Comparison of ENCODE assay signal across 8 cellular contexts in the genomic region with DNA sequence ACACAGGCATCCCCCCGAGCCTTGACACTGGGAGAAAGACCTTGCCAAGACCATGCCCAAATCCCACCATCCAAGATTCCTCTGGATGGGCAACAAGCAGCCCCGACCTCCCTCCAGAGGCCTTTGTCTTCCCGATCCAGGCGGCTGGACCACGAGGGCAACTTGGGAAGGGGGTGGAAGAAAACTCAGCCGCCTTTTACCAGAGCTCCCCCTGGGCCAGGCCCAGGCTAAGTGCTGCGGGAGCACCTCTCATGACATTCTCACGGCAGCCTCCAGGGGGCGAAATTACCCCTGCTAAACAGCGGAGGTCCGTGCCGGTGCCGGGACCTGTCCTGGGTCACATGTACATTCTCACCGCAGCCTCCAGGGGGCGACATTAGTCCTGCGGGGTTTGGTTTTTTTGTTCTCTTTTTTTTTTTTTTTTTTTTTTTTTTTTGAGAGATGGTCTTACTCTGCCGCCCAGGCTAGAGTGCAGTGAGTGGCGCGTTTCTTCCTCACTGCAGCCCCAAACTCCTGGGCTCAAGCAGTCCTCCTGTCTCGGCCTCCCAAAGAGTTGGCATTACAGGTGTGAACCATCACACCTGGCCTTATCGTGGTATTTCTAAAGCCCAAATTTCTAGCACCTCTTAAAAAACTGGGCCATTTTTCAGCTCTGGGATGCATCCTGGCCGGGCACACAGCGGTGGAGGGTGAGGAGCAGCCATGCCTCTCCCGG. TPM values are rescaled to one million over a fixed set of nuclear protein-coding genes. Genes with fewer than 3 reads are reported as not detected.
DNase-seq lines count a peak whose midpoint lies in the region; ATAC-seq and TF ChIP-seq lines count a peak whose summit lies in the region.

No MANE protein-coding gene starts in this region.

- H3K4me1 Mint-ChIP-seq in central memory CD8-positive, alpha-beta T cell: no peaks in the 10 kb centered on the region

- no peak overlapping the region for H3K4me3 ChIP-seq in kidney epithelial cell (ENCODE audit: low read depth, low read length)

- TF ChIP-seq CTCF in AG09319 (IDR thresholded peaks at IDR 0.05; ENCODE audit: low read depth, low read length): peak; percentile 91
- peak; percentile 99 for TF ChIP-seq CTCF in kidney epithelial cell (IDR thresholded peaks at IDR 0.05; ENCODE audit: insufficient read depth, low read length, poor library complexity, severe bottlenecking)

- H3K27me3 ChIP-seq in kidney epithelial cell (ENCODE audit: control insufficient read depth, insufficient read depth, low read length): no peaks in the 10 kb centered on the region

- peak; percentile 84 for DNase-seq in AG09319 (ENCODE audit: extremely low read depth, low read depth)
- DNase-seq in NCI-H446 (lab: John Stamatoyannopoulos, UW): peak; percentile 91 to 94
- DNase-seq in central memory CD8-positive, alpha-beta T cell (ENCODE audit: low spot score in 2 of 2): peak; percentile 93 to 97
- peak; percentile 75 for DNase-seq in kidney epithelial cell (ENCODE audit: low read depth)
- peak; percentile 95 for DNase-seq in stimulated activated CD4-positive, alpha-beta T cell treated with anti-CD3 and anti-CD28 coated beads, Interleukin-2, amount 100 ng/mL, for 4 hours (ENCODE audit: low read depth)

- H3K27ac Mint-ChIP-seq in central memory CD8-positive, alpha-beta T cell (ENCODE audit: low read depth): no peak overlapping the region

- no peaks in the 10 kb centered on the region for H3K9me3 Mint-ChIP-seq in central memory CD8-positive, alpha-beta T cell

- no peaks in the 10 kb centered on the region for H3K27me3 Mint-ChIP-seq in central memory CD8-positive, alpha-beta T cell

- ATAC-seq in GM18873 (IDR thresholded peaks at IDR 0.05; ENCODE audit: low FRiP score, unreplicated experiment) (peak; percentile 62), HG03196 (IDR thresholded peaks at IDR 0.05; ENCODE audit: unreplicated experiment) (peak; percentile 66)
- ATAC-seq in activated CD4-positive, CD25-positive, alpha-beta regulatory T cell treated with anti-CD3 and anti-CD28 coated beads, Interleukin-2, amount 50 U/mL, for 24 hours: peak; percentile 97 to 98
- ATAC-seq in central memory CD8-positive, alpha-beta T cell (replicated peaks; ENCODE audit: extremely low read depth, poor library complexity, severe bottlenecking): peak; percentile 100

- no peak overlapping the region for H3K4me3 Mint-ChIP-seq in central memory CD8-positive, alpha-beta T cell

- H3K36me3 Mint-ChIP-seq in central memory CD8-positive, alpha-beta T cell (ENCODE audit: insufficient read depth): peaks cover 10% of the 10 kb centered on the region

- H3K36me3 ChIP-seq in kidney epithelial cell (ENCODE audit: control insufficient read depth, insufficient read depth, low read length): peaks cover 3% of the 10 kb centered on the region

RNA-seq across cellular contexts. Expression of a gene that starts 2.1 kb away (rescaled TPM):
- not detected in 2 replicates for total RNA-seq in kidney epithelial cell

RNA-seq across cellular contexts. Expression of a gene that starts 24.5 kb away (rescaled TPM):
- total RNA-seq in kidney epithelial cell: 29.9 and 35.8 TPM in 2 replicates

RNA-seq across cellular contexts. Expression of a gene that starts 34.9 kb away (rescaled TPM):
- 17.7 and 17.8 TPM in 2 replicates for total RNA-seq in kidney epithelial cell

RNA-seq across cellular contexts. Expression of a gene that starts 45.8 kb away (rescaled TPM):
- total RNA-seq in kidney epithelial cell: 32.2 and 52.0 TPM in 2 replicates

RNA-seq across cellular contexts. Expression of a gene that starts 47.0 kb away (rescaled TPM):
- 0.14 and 0.50 TPM in 2 replicates for total RNA-seq in kidney epithelial cell
